Comparison of ENCODE assay signal across 8 cellular contexts in genomic region chr6:75284285-75285155, GRCh38. TPM values are rescaled to one million over a fixed set of nuclear protein-coding genes. Genes with fewer than 3 reads are reported as not detected.
DNase-seq lines count a peak whose midpoint lies in the region; ATAC-seq and TF ChIP-seq lines count a peak whose summit lies in the region.

Gene TMEM30A, minus strand, starts transcription at chr6:75284792. Its CDS starts 154 bp downstream, at chr6:75284638.

- H3K27ac ChIP-seq in fibroblast of lung (ENCODE audit: insufficient read depth, low read length), result peak within 1 kb of the TSS; percentile 92

- peak; percentile 100 for DNase-seq in EL
- DNase-seq in H4 (ENCODE audit: low spot score), result peak; percentile 100
- peak; percentile 100 for DNase-seq in LNCaP clone FGC (ENCODE audit: low read depth)
- DNase-seq in RPMI8226, result peak; percentile 99
- DNase-seq in activated T-helper 1 cell treated with anti-CD3 and anti-CD28 coated beads, Interleukin-2, amount 50 U/mL, for 16 hours (ENCODE audit: low read depth in 1 of 2, low spot score in 1 of 2), result peak; percentile 92 to 95
- DNase-seq in fibroblast of lung (ENCODE audit: low read depth in 2 of 2), result peak; percentile 99
- DNase-seq in naive B cell, result peak; percentile 94

- H3K4me1 ChIP-seq in fibroblast of lung (ENCODE audit: control insufficient read depth, extremely low read depth, insufficient read depth, low read length), result no peaks in the 10 kb centered on the region

- no peaks in the 10 kb centered on the region for H3K9me3 ChIP-seq in fibroblast of lung (ENCODE audit: control insufficient read depth, insufficient read depth, low read depth, low read length)

- TF ChIP-seq CTCF in LNCaP clone FGC (IDR thresholded peaks at IDR 0.05; ENCODE audit: control insufficient read depth, extremely low read depth, insufficient read depth) (no peak), fibroblast of lung (conservative IDR thresholded peaks at IDR 0.05 in 1 of 2, IDR thresholded peaks at IDR 0.05 in 1 of 2; ENCODE audit: low read depth in 1 of 2, low read length in 2 of 2) (no peak)

- H3K36me3 ChIP-seq in fibroblast of lung (ENCODE audit: control insufficient read depth, insufficient read depth, low read length), result no peaks in the 10 kb centered on the region

- peaks cover 0 to 4% of the 10 kb centered on the region in 2 donors for H3K36me3 Mint-ChIP-seq in naive B cell
- no peaks in the 10 kb centered on the region for H3K36me3 Mint-ChIP-seq in stimulated activated memory B cell treated with anti-CD40 and anti-IgM and Interleukin-4, amounts not matched to agents 10 μg/mL and 1 μg/mL and 100 μg/mL, for 72 hours

- peaks cover 12 to 16% (median 15%) of the 10 kb centered on the region in 3 donors for H3K4me1 Mint-ChIP-seq in naive B cell
- H3K4me1 Mint-ChIP-seq in stimulated activated memory B cell treated with anti-CD40 and anti-IgM and Interleukin-4, amounts not matched to agents 10 μg/mL and 1 μg/mL and 100 μg/mL, for 72 hours, result peaks cover 28% of the 10 kb centered on the region

- peak within 1 kb of the TSS; percentile 96 for H3K4me2 ChIP-seq in fibroblast of lung (ENCODE audit: extremely low read depth, insufficient read depth, low read length)

- H3K9ac ChIP-seq in fibroblast of lung (ENCODE audit: insufficient read depth, low read length), result peak within 1 kb of the TSS; percentile 95

- H4K20me1 ChIP-seq in fibroblast of lung (ENCODE audit: control insufficient read depth, extremely low read depth, insufficient read depth, low read length), result no peaks in the 10 kb centered on the region

- H3K27me3 Mint-ChIP-seq in naive B cell, result no peaks in the 10 kb centered on the region
- H3K27me3 Mint-ChIP-seq in stimulated activated memory B cell treated with anti-CD40 and anti-IgM and Interleukin-4, amounts not matched to agents 10 μg/mL and 1 μg/mL and 100 μg/mL, for 72 hours, result no peaks in the 10 kb centered on the region

- no peaks in the 10 kb centered on the region for H3K27me3 ChIP-seq in fibroblast of lung (ENCODE audit: control insufficient read depth, insufficient read depth, low read length)

- no peak within 1 kb of the TSS for H3K27ac Mint-ChIP-seq in naive B cell
- no peak within 1 kb of the TSS for H3K27ac Mint-ChIP-seq in stimulated activated memory B cell treated with anti-CD40 and anti-IgM and Interleukin-4, amounts not matched to agents 10 μg/mL and 1 μg/mL and 100 μg/mL, for 72 hours

- H3K79me2 ChIP-seq in fibroblast of lung (ENCODE audit: control insufficient read depth, insufficient read depth, low read length), result peaks cover 52% of the 10 kb centered on the region

- H2AFZ ChIP-seq in fibroblast of lung (ENCODE audit: low read length), result peak within 1 kb of the TSS; percentile 91

- H3K4me3 ChIP-seq in LNCaP clone FGC (ENCODE audit: low read depth, low read length) (peak within 1 kb of the TSS; percentile 86), fibroblast of lung (replicated peaks in 1 of 4; ENCODE audit: control extremely low read depth in 1 of 4, insufficient read depth in 1 of 4, low read depth in 3 of 4, low read length in 4 of 4) (peak within 1 kb of the TSS; percentile 88 to 99 (median 94))

- no peaks in the 10 kb centered on the region for H3K9me3 Mint-ChIP-seq in naive B cell
- no peaks in the 10 kb centered on the region for H3K9me3 Mint-ChIP-seq in stimulated activated memory B cell treated with anti-CD40 and anti-IgM and Interleukin-4, amounts not matched to agents 10 μg/mL and 1 μg/mL and 100 μg/mL, for 72 hours

- H3K4me3 Mint-ChIP-seq in naive B cell, result no peak within 1 kb of the TSS
- H3K4me3 Mint-ChIP-seq in stimulated activated memory B cell treated with anti-CD40 and anti-IgM and Interleukin-4, amounts not matched to agents 10 μg/mL and 1 μg/mL and 100 μg/mL, for 72 hours, result no peak within 1 kb of the TSS

- peak; percentile 85 to 88 for ATAC-seq in naive B cell (ENCODE audit: low read depth in 2 of 2)
- peak; percentile 97 for ATAC-seq in stimulated activated memory B cell treated with anti-CD40 and anti-IgM and Interleukin-4, amounts not matched to agents 10 μg/mL and 1 μg/mL and 100 μg/mL, for 72 hours

RNA-seq across cellular contexts. Expression of gene TMEM30A, which starts in this region (rescaled TPM):
- total RNA-seq in H4 (2014; rRNA removed; shearing (Covaris generic)), result 132 and 152 TPM in 2 replicates
- 129 and 153 TPM in 2 replicates for total RNA-seq in fibroblast of lung
- polyA plus RNA-seq in fibroblast of lung, result 70.9 and 111 TPM in 2 replicates
- 113 and 142 TPM in 2 replicates for polyA plus RNA-seq in fibroblast of lung (2012)
- polyA minus RNA-seq in fibroblast of lung (ENCODE audit: low replicate concordance), result 8.8 and 13.3 TPM in 2 replicates
- polyA plus RNA-seq in naive B cell (ENCODE audit: low read depth in 6 of 6), result 10 to 100 TPM; 33.5 to 45.1 (median 41.8) TPM

Comparison
In these comparisons a context has a peak if more than half of its experiments do, and no peak if none do; other contexts are left out.
1. Peak in every context shown above with its lines: DNase-seq, ATAC-seq, H3K4me3 ChIP-seq and H3K27ac ChIP-seq.